In genomic region chr3:106007512-106007911, GRCh38 we compare ENCODE assay signal across 15 cellular contexts.
"Had no signal": no experiment of that assay in that cellular context is flagged by ENCODE, and none has a peak within 500 bp of the region (broad histone marks: within the 10 kb centered on the region; RNA-seq: fewer than 3 reads in every experiment).

No MANE protein-coding gene starts in this region.

- ATAC-seq: lower lobe of right lung; natural killer cell treated with Interleukin-12 subunit alpha and Interleukin-12 subunit beta and Interleukin-15 and Interleukin-18, amount 100 ng/mL, for 72 hours; right lobe of liver; upper lobe of right lung had no signal

- H3K4me3 Mint-ChIP-seq: activated naive CD8-positive, alpha-beta T cell treated with anti-CD3 and anti-CD28 coated beads, Interleukin-2, amount 10 ng/mL, durations not matched to agents 7 days and 5 days; natural killer cell treated with Interleukin-12 subunit alpha and Interleukin-12 subunit beta and Interleukin-15 and Interleukin-18, amount 100 ng/mL, for 72 hours had no signal

- H3K27ac ChIP-seq: brain microvascular endothelial cell, lower lobe of right lung, parathyroid adenoma, right lobe of liver, thoracic aorta, upper lobe of right lung had no signal

- H3K36me3 ChIP-seq: brain microvascular endothelial cell, lower lobe of right lung, right lobe of liver, thoracic aorta, upper lobe of right lung had no signal

- H3K4me1 ChIP-seq: lower lobe of right lung, parathyroid adenoma, right lobe of liver, upper lobe of right lung had no signal

- H3K27me3 ChIP-seq: brain microvascular endothelial cell, right lobe of liver, upper lobe of right lung had no signal

- H3K4me3 ChIP-seq: lower lobe of right lung, right lobe of liver, thoracic aorta, upper lobe of right lung had no signal

- H3K9me3 ChIP-seq: lower lobe of right lung, right lobe of liver, thoracic aorta, upper lobe of right lung had no signal

- DNase-seq: activated effector memory CD4-positive, alpha-beta T cell treated with anti-CD3 and anti-CD28 coated beads, Interleukin-2, amount 50 U/mL, for 16 hours; activated naive CD8-positive, alpha-beta T cell treated with anti-CD3 and anti-CD28 coated beads, Interleukin-2, amount 10 ng/mL, durations not matched to agents 7 days and 5 days; brain microvascular endothelial cell; central memory CD4-positive, alpha-beta T cell; erythroblast; lower lobe of right lung; right lobe of liver; RPMI8226; SIG-M5; small intestine; T-helper 1 cell; upper lobe of right lung had no signal

- H3K27me3 Mint-ChIP-seq: activated naive CD8-positive, alpha-beta T cell treated with anti-CD3 and anti-CD28 coated beads, Interleukin-2, amount 10 ng/mL, durations not matched to agents 7 days and 5 days; natural killer cell treated with Interleukin-12 subunit alpha and Interleukin-12 subunit beta and Interleukin-15 and Interleukin-18, amount 100 ng/mL, for 72 hours had no signal
